Comparison of ENCODE assay signal across 22 cellular contexts in genomic region chr4:124070688-124071484, GRCh38.
"Had no signal": no experiment of that assay in that cellular context is flagged by ENCODE, and none has a peak within 500 bp of the region (broad histone marks: within the 10 kb centered on the region; RNA-seq: fewer than 3 reads in every experiment).

No MANE protein-coding gene starts in this region.

- H3K4me1 ChIP-seq: ascending aorta, heart right ventricle, pancreas had no signal

- H3K4me3 Mint-ChIP-seq: activated CD4-positive, alpha-beta memory T cell treated with anti-CD3 and anti-CD28 coated beads, Interleukin-2, amount 10 ng/mL, durations not matched to agents 7 days and 5 days; activated CD4-positive, alpha-beta T cell treated with anti-CD3 and anti-CD28 coated beads, Interleukin-2, amount 10 ng/mL, durations not matched to agents 24 days and 14 days; activated naive CD4-positive, alpha-beta T cell treated with anti-CD3 and anti-CD28 coated beads, Interleukin-2, amount 50 U/mL, for 24 hours; memory B cell; nephron progenitor cell; stimulated activated effector memory CD8-positive, alpha-beta T cell treated with anti-CD3 and anti-CD28 coated beads, Interleukin-12 subunit alpha, Interleukin-12 subunit beta, amount 100 ng/mL, for 72 hours; stimulated activated naive CD8-positive, alpha-beta T cell treated with anti-CD3 and anti-CD28 coated beads, Interleukin-15, amount 100 ng/mL, for 72 hours had no signal

- H3K4me1 Mint-ChIP-seq: activated CD4-positive, alpha-beta memory T cell treated with anti-CD3 and anti-CD28 coated beads, Interleukin-2, amount 10 ng/mL, durations not matched to agents 7 days and 5 days; activated CD4-positive, alpha-beta T cell treated with anti-CD3 and anti-CD28 coated beads, Interleukin-2, amount 10 ng/mL, durations not matched to agents 24 days and 14 days; activated naive CD4-positive, alpha-beta T cell treated with anti-CD3 and anti-CD28 coated beads, Interleukin-2, amount 50 U/mL, for 24 hours; memory B cell; nephron progenitor cell; stimulated activated effector memory CD8-positive, alpha-beta T cell treated with anti-CD3 and anti-CD28 coated beads, Interleukin-12 subunit alpha, Interleukin-12 subunit beta, amount 100 ng/mL, for 72 hours; stimulated activated naive CD8-positive, alpha-beta T cell treated with anti-CD3 and anti-CD28 coated beads, Interleukin-15, amount 100 ng/mL, for 72 hours had no signal

- DNase-seq: activated CD4-positive, alpha-beta memory T cell treated with anti-CD3 and anti-CD28 coated beads, Interleukin-2, amount 10 ng/mL, durations not matched to agents 7 days and 5 days; activated CD4-positive, alpha-beta T cell treated with anti-CD3 and anti-CD28 coated beads, Interleukin-2, amount 10 ng/mL, durations not matched to agents 24 days and 14 days; activated gamma-delta T cell; central memory CD4-positive, alpha-beta T cell; dorsolateral prefrontal cortex; heart right ventricle; left colon; nephron progenitor cell; pancreas; right cardiac atrium; stimulated activated CD4-positive, alpha-beta T cell treated with anti-CD3 and anti-CD28 coated beads, Interleukin-1b, Interleukin-23, amount 100 ng/mL, for 48 hours; stimulated activated naive CD8-positive, alpha-beta T cell treated with anti-CD3 and anti-CD28 coated beads, Interleukin-15, amount 100 ng/mL, for 72 hours; tibial artery had no signal

- H3K4me3 ChIP-seq: ascending aorta, dorsolateral prefrontal cortex, heart right ventricle, pancreas, skin epidermis, tibial artery had no signal

- ATAC-seq: activated CD4-positive, CD25-positive, alpha-beta regulatory T cell treated with anti-CD3 and anti-CD28 coated beads, Interleukin-2, amount 50 U/mL, for 24 hours; heart right ventricle; left colon; pancreas; right cardiac atrium; stimulated activated effector memory CD8-positive, alpha-beta T cell treated with anti-CD3 and anti-CD28 coated beads, Interleukin-12 subunit alpha, Interleukin-12 subunit beta, amount 100 ng/mL, for 72 hours; stimulated activated naive CD8-positive, alpha-beta T cell treated with anti-CD3 and anti-CD28 coated beads, Interleukin-15, amount 100 ng/mL, for 72 hours had no signal

- H3K27me3 Mint-ChIP-seq: activated CD4-positive, alpha-beta memory T cell treated with anti-CD3 and anti-CD28 coated beads, Interleukin-2, amount 10 ng/mL, durations not matched to agents 7 days and 5 days; activated CD4-positive, alpha-beta T cell treated with anti-CD3 and anti-CD28 coated beads, Interleukin-2, amount 10 ng/mL, durations not matched to agents 24 days and 14 days; activated naive CD4-positive, alpha-beta T cell treated with anti-CD3 and anti-CD28 coated beads, Interleukin-2, amount 50 U/mL, for 24 hours; stimulated activated naive CD8-positive, alpha-beta T cell treated with anti-CD3 and anti-CD28 coated beads, Interleukin-15, amount 100 ng/mL, for 72 hours had no signal

- H3K27ac Mint-ChIP-seq: activated CD4-positive, alpha-beta memory T cell treated with anti-CD3 and anti-CD28 coated beads, Interleukin-2, amount 10 ng/mL, durations not matched to agents 7 days and 5 days; activated CD4-positive, alpha-beta T cell treated with anti-CD3 and anti-CD28 coated beads, Interleukin-2, amount 10 ng/mL, durations not matched to agents 24 days and 14 days; activated naive CD4-positive, alpha-beta T cell treated with anti-CD3 and anti-CD28 coated beads, Interleukin-2, amount 50 U/mL, for 24 hours; memory B cell; nephron progenitor cell; stimulated activated effector memory CD8-positive, alpha-beta T cell treated with anti-CD3 and anti-CD28 coated beads, Interleukin-12 subunit alpha, Interleukin-12 subunit beta, amount 100 ng/mL, for 72 hours; stimulated activated naive CD8-positive, alpha-beta T cell treated with anti-CD3 and anti-CD28 coated beads, Interleukin-15, amount 100 ng/mL, for 72 hours had no signal

- H3K9me3 ChIP-seq: pancreas had no signal

- FAIRE-seq: keratinocyte had no signal

- H3K27me3 ChIP-seq: ascending aorta, dorsolateral prefrontal cortex, heart right ventricle, pancreas, tibial artery had no signal

- H3K27ac ChIP-seq: ascending aorta, dorsolateral prefrontal cortex, epithelial cell of prostate, heart right ventricle, pancreas, skin epidermis, tibial artery, VCaP had no signal

- H3K36me3 ChIP-seq: heart right ventricle, pancreas had no signal

- H3K36me3 Mint-ChIP-seq: memory B cell; stimulated activated effector memory CD8-positive, alpha-beta T cell treated with anti-CD3 and anti-CD28 coated beads, Interleukin-12 subunit alpha, Interleukin-12 subunit beta, amount 100 ng/mL, for 72 hours had no signal
